1 cellular context compared by ENCODE assay signal in genomic region chrX:21973321-21974010, GRCh38.
TF ChIP-seq lines count a peak whose summit lies in the region.

No MANE protein-coding gene starts in this region.

TF ChIP-seq in GM23338, 12 proteins besides CTCF, POLR2A, EP300 and RAD21 (continued from another document):
- TF ChIP-seq, protein P1, sequence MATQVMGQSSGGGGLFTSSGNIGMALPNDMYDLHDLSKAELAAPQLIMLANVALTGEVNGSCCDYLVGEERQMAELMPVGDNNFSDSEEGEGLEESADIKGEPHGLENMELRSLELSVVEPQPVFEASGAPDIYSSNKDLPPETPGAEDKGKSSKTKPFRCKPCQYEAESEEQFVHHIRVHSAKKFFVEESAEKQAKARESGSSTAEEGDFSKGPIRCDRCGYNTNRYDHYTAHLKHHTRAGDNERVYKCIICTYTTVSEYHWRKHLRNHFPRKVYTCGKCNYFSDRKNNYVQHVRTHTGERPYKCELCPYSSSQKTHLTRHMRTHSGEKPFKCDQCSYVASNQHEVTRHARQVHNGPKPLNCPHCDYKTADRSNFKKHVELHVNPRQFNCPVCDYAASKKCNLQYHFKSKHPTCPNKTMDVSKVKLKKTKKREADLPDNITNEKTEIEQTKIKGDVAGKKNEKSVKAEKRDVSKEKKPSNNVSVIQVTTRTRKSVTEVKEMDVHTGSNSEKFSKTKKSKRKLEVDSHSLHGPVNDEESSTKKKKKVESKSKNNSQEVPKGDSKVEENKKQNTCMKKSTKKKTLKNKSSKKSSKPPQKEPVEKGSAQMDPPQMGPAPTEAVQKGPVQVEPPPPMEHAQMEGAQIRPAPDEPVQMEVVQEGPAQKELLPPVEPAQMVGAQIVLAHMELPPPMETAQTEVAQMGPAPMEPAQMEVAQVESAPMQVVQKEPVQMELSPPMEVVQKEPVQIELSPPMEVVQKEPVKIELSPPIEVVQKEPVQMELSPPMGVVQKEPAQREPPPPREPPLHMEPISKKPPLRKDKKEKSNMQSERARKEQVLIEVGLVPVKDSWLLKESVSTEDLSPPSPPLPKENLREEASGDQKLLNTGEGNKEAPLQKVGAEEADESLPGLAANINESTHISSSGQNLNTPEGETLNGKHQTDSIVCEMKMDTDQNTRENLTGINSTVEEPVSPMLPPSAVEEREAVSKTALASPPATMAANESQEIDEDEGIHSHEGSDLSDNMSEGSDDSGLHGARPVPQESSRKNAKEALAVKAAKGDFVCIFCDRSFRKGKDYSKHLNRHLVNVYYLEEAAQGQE (IDR thresholded peaks at IDR 0.05; ENCODE audit: unreplicated experiment), result no peak
- TF ChIP-seq STAT1 (IDR thresholded peaks at IDR 0.05; ENCODE audit: unreplicated experiment), result no peak
- TF ChIP-seq, protein P2, sequence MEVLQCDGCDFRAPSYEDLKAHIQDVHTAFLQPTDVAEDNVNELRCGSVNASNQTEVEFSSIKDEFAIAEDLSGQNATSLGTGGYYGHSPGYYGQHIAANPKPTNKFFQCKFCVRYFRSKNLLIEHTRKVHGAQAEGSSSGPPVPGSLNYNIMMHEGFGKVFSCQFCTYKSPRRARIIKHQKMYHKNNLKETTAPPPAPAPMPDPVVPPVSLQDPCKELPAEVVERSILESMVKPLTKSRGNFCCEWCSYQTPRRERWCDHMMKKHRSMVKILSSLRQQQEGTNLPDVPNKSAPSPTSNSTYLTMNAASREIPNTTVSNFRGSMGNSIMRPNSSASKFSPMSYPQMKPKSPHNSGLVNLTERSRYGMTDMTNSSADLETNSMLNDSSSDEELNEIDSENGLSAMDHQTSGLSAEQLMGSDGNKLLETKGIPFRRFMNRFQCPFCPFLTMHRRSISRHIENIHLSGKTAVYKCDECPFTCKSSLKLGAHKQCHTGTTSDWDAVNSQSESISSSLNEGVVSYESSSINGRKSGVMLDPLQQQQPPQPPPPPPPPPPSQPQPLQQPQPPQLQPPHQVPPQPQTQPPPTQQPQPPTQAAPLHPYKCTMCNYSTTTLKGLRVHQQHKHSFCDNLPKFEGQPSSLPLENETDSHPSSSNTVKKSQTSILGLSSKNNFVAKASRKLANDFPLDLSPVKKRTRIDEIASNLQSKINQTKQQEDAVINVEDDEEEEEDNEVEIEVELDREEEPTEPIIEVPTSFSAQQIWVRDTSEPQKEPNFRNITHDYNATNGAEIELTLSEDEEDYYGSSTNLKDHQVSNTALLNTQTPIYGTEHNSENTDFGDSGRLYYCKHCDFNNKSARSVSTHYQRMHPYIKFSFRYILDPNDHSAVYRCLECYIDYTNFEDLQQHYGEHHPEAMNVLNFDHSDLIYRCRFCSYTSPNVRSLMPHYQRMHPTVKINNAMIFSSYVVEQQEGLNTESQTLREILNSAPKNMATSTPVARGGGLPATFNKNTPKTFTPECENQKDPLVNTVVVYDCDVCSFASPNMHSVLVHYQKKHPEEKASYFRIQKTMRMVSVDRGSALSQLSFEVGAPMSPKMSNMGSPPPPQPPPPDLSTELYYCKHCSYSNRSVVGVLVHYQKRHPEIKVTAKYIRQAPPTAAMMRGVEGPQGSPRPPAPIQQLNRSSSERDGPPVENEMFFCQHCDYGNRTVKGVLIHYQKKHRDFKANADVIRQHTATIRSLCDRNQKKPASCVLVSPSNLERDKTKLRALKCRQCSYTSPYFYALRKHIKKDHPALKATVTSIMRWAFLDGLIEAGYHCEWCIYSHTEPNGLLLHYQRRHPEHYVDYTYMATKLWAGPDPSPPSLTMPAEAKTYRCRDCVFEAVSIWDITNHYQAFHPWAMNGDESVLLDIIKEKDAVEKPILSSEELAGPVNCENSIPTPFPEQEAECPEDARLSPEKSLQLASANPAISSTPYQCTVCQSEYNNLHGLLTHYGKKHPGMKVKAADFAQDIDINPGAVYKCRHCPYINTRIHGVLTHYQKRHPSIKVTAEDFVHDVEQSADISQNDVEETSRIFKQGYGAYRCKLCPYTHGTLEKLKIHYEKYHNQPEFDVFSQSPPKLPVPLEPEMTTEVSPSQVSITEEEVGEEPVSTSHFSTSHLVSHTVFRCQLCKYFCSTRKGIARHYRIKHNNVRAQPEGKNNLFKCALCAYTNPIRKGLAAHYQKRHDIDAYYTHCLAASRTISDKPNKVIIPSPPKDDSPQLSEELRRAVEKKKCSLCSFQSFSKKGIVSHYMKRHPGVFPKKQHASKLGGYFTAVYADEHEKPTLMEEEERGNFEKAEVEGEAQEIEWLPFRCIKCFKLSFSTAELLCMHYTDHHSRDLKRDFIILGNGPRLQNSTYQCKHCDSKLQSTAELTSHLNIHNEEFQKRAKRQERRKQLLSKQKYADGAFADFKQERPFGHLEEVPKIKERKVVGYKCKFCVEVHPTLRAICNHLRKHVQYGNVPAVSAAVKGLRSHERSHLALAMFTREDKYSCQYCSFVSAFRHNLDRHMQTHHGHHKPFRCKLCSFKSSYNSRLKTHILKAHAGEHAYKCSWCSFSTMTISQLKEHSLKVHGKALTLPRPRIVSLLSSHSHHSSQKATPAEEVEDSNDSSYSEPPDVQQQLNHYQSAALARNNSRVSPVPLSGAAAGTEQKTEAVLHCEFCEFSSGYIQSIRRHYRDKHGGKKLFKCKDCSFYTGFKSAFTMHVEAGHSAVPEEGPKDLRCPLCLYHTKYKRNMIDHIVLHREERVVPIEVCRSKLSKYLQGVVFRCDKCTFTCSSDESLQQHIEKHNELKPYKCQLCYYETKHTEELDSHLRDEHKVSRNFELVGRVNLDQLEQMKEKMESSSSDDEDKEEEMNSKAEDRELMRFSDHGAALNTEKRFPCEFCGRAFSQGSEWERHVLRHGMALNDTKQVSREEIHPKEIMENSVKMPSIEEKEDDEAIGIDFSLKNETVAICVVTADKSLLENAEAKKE (CRISPR knock-in tag; IDR thresholded peaks at IDR 0.05), result no peak
- TF ChIP-seq EZH2 (IDR thresholded peaks at IDR 0.05; ENCODE audit: low read depth, unreplicated experiment), result no peak
